In the genomic region with DNA sequence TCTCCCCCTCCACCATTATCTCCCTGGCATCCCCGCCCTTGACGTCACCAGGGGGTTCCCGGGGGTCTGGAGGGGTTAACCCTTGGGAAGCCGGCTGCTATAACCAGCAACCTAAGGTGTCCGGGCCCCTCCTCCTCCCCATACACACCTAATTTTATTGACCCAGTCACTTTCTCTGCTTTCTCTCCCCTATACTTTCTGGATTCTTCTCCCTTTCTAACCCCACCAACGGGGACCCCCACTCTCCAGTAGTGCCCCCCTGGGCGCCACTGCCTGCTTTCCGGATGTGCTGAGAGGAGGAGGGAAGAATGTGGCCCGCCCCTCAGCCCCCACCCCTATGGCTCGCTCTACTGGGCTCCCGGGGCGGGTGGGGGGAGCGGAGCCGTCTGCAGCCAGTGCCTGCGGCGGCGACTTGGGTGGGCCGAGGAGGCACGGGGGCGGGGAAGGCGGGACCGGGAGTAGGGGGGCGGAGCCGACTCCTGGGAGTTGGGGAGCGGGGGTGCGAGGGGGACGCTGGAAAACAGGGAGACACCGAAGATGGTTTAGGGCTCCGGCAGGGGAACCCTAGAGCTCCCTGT, we compare ENCODE assay signal across 8 cellular contexts. TPM values are rescaled to one million over a fixed set of nuclear protein-coding genes. Genes with fewer than 3 reads are reported as not detected.
DNase-seq lines count a peak whose midpoint lies in the region; ATAC-seq and TF ChIP-seq lines count a peak whose summit lies in the region.

No MANE protein-coding gene starts in this region.

- H3K9ac ChIP-seq in duodenal mucosa (ENCODE audit: low read depth in 1 of 2, low read length in 2 of 2) = peak overlapping the region; percentile 62 to 64

- H3K36me3 ChIP-seq in duodenal mucosa (ENCODE audit: control insufficient read depth in 1 of 2, insufficient read depth in 2 of 2, low read length in 2 of 2) (no peaks in the 10 kb centered on the region), lung (ENCODE audit: control insufficient read depth in 2 of 2, insufficient read depth in 2 of 2, low read length in 2 of 2) (no peaks in the 10 kb centered on the region), thoracic aorta (no peaks in the 10 kb centered on the region)

- H3K4me3 ChIP-seq in duodenal mucosa (ENCODE audit: low read depth in 1 of 2, low read length in 2 of 2) = peak overlapping the region; percentile 79 to 85
- H3K4me3 ChIP-seq in lung = peak overlapping the region; percentile 48
- peak overlapping the region; percentile 71 for H3K4me3 ChIP-seq in thoracic aorta

- H3K9me3 ChIP-seq in duodenal mucosa (ENCODE audit: control insufficient read depth in 1 of 2, low read length in 2 of 2) (no peaks in the 10 kb centered on the region), lung (ENCODE audit: control insufficient read depth in 2 of 2, insufficient read depth in 1 of 2, low read length in 1 of 2) (no peaks in the 10 kb centered on the region), thoracic aorta (no peaks in the 10 kb centered on the region)

- H3K27me3 ChIP-seq in duodenal mucosa (ENCODE audit: control insufficient read depth in 1 of 2, insufficient read depth in 2 of 2, low read length in 2 of 2) (peaks cover 5 to 13% of the 10 kb centered on the region in 2 donors), lung (ENCODE audit: control insufficient read depth, insufficient read depth) (no peaks in the 10 kb centered on the region), thoracic aorta (replicated peaks; ENCODE audit: insufficient read depth) (no peaks in the 10 kb centered on the region)

- DNase-seq in stimulated activated CD4-positive, alpha-beta T cell treated with anti-CD3 and anti-CD28 coated beads, Interleukin-4, amount 100 ng/mL, for 1 hour = peak; percentile 36
- no peak for DNase-seq in stimulated activated CD4-positive, alpha-beta T cell treated with anti-CD3 and anti-CD28 coated beads, Interleukin-1b, Interleukin-23, amount 100 ng/mL, for 48 hours
- peak; percentile 60 for DNase-seq in SK-N-DZ (ENCODE audit: low spot score)
- no peak for DNase-seq in lung (ENCODE audit: low spot score)
- no peak for DNase-seq in thoracic aorta (ENCODE audit: low spot score)
- no peak for DNase-seq in superior temporal gyrus (ENCODE audit: extremely low spot score)

- ATAC-seq in lung (ENCODE audit: insufficient read depth, low FRiP score) = no peak
- no peak for ATAC-seq in thoracic aorta (ENCODE audit: insufficient number of reproducible peaks, low FRiP score, low read depth)
- ATAC-seq in GM18870 (IDR thresholded peaks at IDR 0.05; ENCODE audit: unreplicated experiment) = no peak

- WGBS in lung, 2 donors = 1% methylated on average over 22 to 29 of the region's 29 CpGs

- H3K27ac ChIP-seq in duodenal mucosa (ENCODE audit: low read depth, low read length) (peak overlapping the region; percentile 48), lung (ENCODE audit: low read depth in 1 of 2, low read length in 1 of 2) (no peak overlapping the region), thoracic aorta (peak overlapping the region; percentile 58 to 75)

- H3K4me1 ChIP-seq in duodenal mucosa (ENCODE audit: control insufficient read depth in 1 of 2, insufficient read depth in 2 of 2, low read length in 2 of 2) (peaks cover 11 to 30% of the 10 kb centered on the region in 2 donors), lung (ENCODE audit: control insufficient read depth in 2 of 2, insufficient read depth in 2 of 2, low read length in 2 of 2) (peaks cover 0 to 4% of the 10 kb centered on the region in 2 donors), thoracic aorta (ENCODE audit: control insufficient read depth in 1 of 2, low read depth in 2 of 2) (peaks cover 12 to 18% of the 10 kb centered on the region in 2 donors)

- TF ChIP-seq CTCF in lung (IDR thresholded peaks at IDR 0.05; ENCODE audit: control extremely low read depth, extremely low read depth) (no peak), thoracic aorta (IDR thresholded peaks at IDR 0.05) (no peak)

RNA-seq across cellular contexts. Expression of gene GLI1, which starts 1.8 kb away (rescaled TPM):
- polyA plus RNA-seq in SK-N-DZ (2014; cell fraction: cytosol; rRNA removed) = 0.43 and 0.83 TPM in 2 replicates
- 0.33 and 0.54 TPM in 2 replicates for polyA plus RNA-seq in SK-N-DZ (2014; cell fraction: nucleus; rRNA removed)
- total RNA-seq in lung = 1 to 10 TPM; 2.4 to 5.7 TPM
- 1 to 10 TPM in 1 of 2 donors, under 1 TPM in 1; 0.74 to 1.7 TPM for polyA plus RNA-seq in lung
- total RNA-seq in thoracic aorta = 10 to 100 TPM in 1 of 2 donors, 1 to 10 TPM in 1; 1.7 to 13.0 TPM

RNA-seq across cellular contexts. Expression of gene INHBE, which starts 6.3 kb away (rescaled TPM):
- polyA plus RNA-seq in SK-N-DZ (2014; cell fraction: cytosol; rRNA removed) = 3.5 and 4.1 TPM in 2 replicates
- 1.4 and 1.8 TPM in 2 replicates for polyA plus RNA-seq in SK-N-DZ (2014; cell fraction: nucleus; rRNA removed)
- total RNA-seq in lung (under 1 TPM in 1 of 2 donors, not detected in 1; 0.12 TPM), thoracic aorta (not detected)
- polyA plus RNA-seq in lung = not detected

RNA-seq across cellular contexts. Expression of gene ARHGAP9, which starts 18.3 kb away (rescaled TPM):
- polyA plus RNA-seq in SK-N-DZ (2014; cell fraction: cytosol; rRNA removed) = 7.6 and 8.1 TPM in 2 replicates
- polyA plus RNA-seq in SK-N-DZ (2014; cell fraction: nucleus; rRNA removed) = 6.2 and 8.1 TPM in 2 replicates
- total RNA-seq in lung (10 to 100 TPM; 14.7 to 40.0 TPM), thoracic aorta (10 to 100 TPM; 32.0 to 32.5 TPM)
- polyA plus RNA-seq in lung = 10 to 100 TPM; 26.2 to 62.1 TPM

RNA-seq across cellular contexts. Expression of gene MARS1, which starts 26.5 kb away (rescaled TPM):
- polyA plus RNA-seq in SK-N-DZ (2014; cell fraction: cytosol; rRNA removed) = 161 and 172 TPM in 2 replicates
- 617 and 1,802 TPM in 2 replicates for polyA plus RNA-seq in SK-N-DZ (2014; cell fraction: nucleus; rRNA removed)
- total RNA-seq in lung (100 to 1,000 TPM in 1 of 2 donors, 10 to 100 TPM in 1; 55.9 to 213 TPM), thoracic aorta (100 to 1,000 TPM in 1 of 2 donors, 10 to 100 TPM in 1; 58.8 to 104 TPM)
- polyA plus RNA-seq in lung = 100 to 1,000 TPM in 1 of 2 donors, 10 to 100 TPM in 1; 95.0 to 156 TPM

RNA-seq across cellular contexts. Expression of gene INHBC, which starts 26.8 kb away (rescaled TPM):
- polyA plus RNA-seq in SK-N-DZ (2014; cell fraction: cytosol; rRNA removed) = not detected in 2 replicates
- not detected in 2 replicates for polyA plus RNA-seq in SK-N-DZ (2014; cell fraction: nucleus; rRNA removed)
- not detected for total RNA-seq in lung
- under 1 TPM in 1 of 2 donors, not detected in 1; 0.02 TPM for polyA plus RNA-seq in lung
- not detected for total RNA-seq in thoracic aorta

Comparison
In these comparisons a context has a peak if more than half of its experiments do, and no peak if none do; other contexts are left out.
1. DNase-seq: peak in stimulated activated CD4-positive, alpha-beta T cell treated with anti-CD3 and anti-CD28 coated beads, Interleukin-4, amount 100 ng/mL, for 1 hour (single experiment) and SK-N-DZ (single experiment); none in stimulated activated CD4-positive, alpha-beta T cell treated with anti-CD3 and anti-CD28 coated beads, Interleukin-1b, Interleukin-23, amount 100 ng/mL, for 48 hours (single experiment), lung (single experiment), thoracic aorta (single experiment) and superior temporal gyrus (single experiment).
2. H3K27ac ChIP-seq: peak in duodenal mucosa (single experiment) and thoracic aorta (2 of 2); none in lung (0 of 2).
3. Peak in every context shown above with its lines, with median percentiles within 50 percentile points of each other: H3K4me3 ChIP-seq.